ENCODE assay signal across 23 cellular contexts in the genomic region with DNA sequence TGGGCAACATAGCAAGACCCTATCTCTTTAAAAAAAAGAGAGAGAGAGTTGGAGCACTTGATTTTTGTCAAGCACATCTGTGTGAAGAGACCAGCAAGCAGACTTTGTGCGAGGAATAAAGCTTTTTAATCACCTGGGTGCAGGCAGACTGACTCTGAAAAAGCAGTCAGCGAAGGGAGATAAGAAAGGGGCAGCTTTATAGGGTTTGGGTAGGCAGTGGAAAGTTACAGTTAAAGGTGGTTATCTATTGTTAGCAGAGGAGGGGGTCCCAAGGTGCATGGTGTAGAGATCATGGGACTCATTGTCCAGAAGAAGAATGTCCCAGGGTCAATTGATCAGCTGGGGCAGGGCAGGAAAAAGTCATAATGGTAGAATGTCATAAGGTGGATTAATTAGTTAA. TPM values are rescaled to one million over a fixed set of nuclear protein-coding genes. Genes with fewer than 3 reads are reported as not detected.
DNase-seq lines count a peak whose midpoint lies in the region; FAIRE-seq and TF ChIP-seq lines count a peak whose summit lies in the region.
"Had no signal": no experiment of that assay in that cellular context is flagged by ENCODE, and none has a peak within 500 bp of the region (broad histone marks: within the 10 kb centered on the region; RNA-seq: fewer than 3 reads in every experiment).

No MANE protein-coding gene starts in this region.

- H3K4me1 ChIP-seq in H1 (replicated peaks in 1 of 4; ENCODE audit: control insufficient read depth in 3 of 4, insufficient read depth in 4 of 4, low read length in 3 of 4) (peaks cover 0 to 12% (median 0%) of the 10 kb centered on the region in 4 experiments; a peak in 3 of 7 replicates), neuronal stem cell (ENCODE audit: control insufficient read depth in 2 of 2, insufficient read depth in 1 of 2, low read depth in 1 of 2, low read length in 2 of 2) (peaks cover 0 to 2% of the 10 kb centered on the region in 2 donors)

- H3K36me3 ChIP-seq in H1 (ENCODE audit: control insufficient read depth in 2 of 4, insufficient read depth in 4 of 4, low read length in 3 of 4): no peaks in the 10 kb centered on the region
- no peaks in the 10 kb centered on the region for H3K36me3 ChIP-seq in neuronal stem cell (replicated peaks in 1 of 2; ENCODE audit: control insufficient read depth in 2 of 2, insufficient read depth in 2 of 2, low read length in 2 of 2)
- H3K36me3 ChIP-seq: BLaER1 had no signal

- H2BK15ac ChIP-seq in H1 (ENCODE audit: low read length) (no peak overlapping the region), neuronal stem cell (ENCODE audit: low read length) (no peak overlapping the region)

- H3K4me3 ChIP-seq in H1 (ENCODE audit: extremely low read depth in 1 of 4, insufficient read depth in 2 of 4, low read depth in 3 of 4, low read length in 4 of 4) (no peak overlapping the region), neuronal stem cell (ENCODE audit: low read length in 2 of 2) (no peak overlapping the region)
- H3K4me3 ChIP-seq: BLaER1, GM12878, GM23248 had no signal

- H3K27me3 ChIP-seq in H1 (replicated peaks in 1 of 4; ENCODE audit: control insufficient read depth in 3 of 4, extremely low read depth in 1 of 4, insufficient read depth in 3 of 4, low read length in 3 of 4) (no peaks in the 10 kb centered on the region), neuronal stem cell (ENCODE audit: control insufficient read depth in 3 of 3, insufficient read depth in 3 of 3, low read depth in 1 of 3, low read length in 3 of 3) (no peaks in the 10 kb centered on the region)
- H3K27me3 ChIP-seq: BLaER1 had no signal

- 93% methylated on average over 2 of the region's 2 CpGs; no CpG with 5 or more reads in 1 of the 2 experiments for WGBS in H1 (ENCODE audit: extremely low coverage in 1 of 2, insufficient coverage in 1 of 2, insufficient read length in 1 of 2, insufficient replicate concordance in 2 of 2, low coverage in 1 of 2, low lambda C conversion rate in 2 of 2, missing lambda C conversion rate in 1 of 2), 2 experiments
- no CpG with 5 or more reads among the region's 2 CpGs for WGBS in neuronal stem cell (ENCODE audit: extremely low coverage in 2 of 2, insufficient read length in 2 of 2, insufficient replicate concordance in 1 of 2), 2 donors

- H3K4ac ChIP-seq in H1 (replicated peaks; ENCODE audit: insufficient read length, low read depth, low read length) (no peak overlapping the region), neuronal stem cell (ENCODE audit: low read length) (no peak overlapping the region)

- H4K8ac ChIP-seq in H1 (ENCODE audit: extremely low read depth, insufficient read depth, low read length): no peak overlapping the region
- H4K8ac ChIP-seq in neuronal stem cell (ENCODE audit: low read depth, low read length): no peak overlapping the region

- H3K79me2 ChIP-seq in H1 (ENCODE audit: control insufficient read depth in 1 of 2, insufficient read depth in 2 of 2, low read length in 2 of 2): no peaks in the 10 kb centered on the region

- H2AFZ ChIP-seq in H1 (ENCODE audit: low read length) (no peak overlapping the region), neuronal stem cell (ENCODE audit: low read length) (peak overlapping the region; percentile 71)
- H2AFZ ChIP-seq: GM23248 had no signal

- no peak overlapping the region for H2BK5ac ChIP-seq in H1 (ENCODE audit: low read depth, low read length)
- no peak overlapping the region for H2BK5ac ChIP-seq in neuronal stem cell (ENCODE audit: low read length)

- H3K36me3 Mint-ChIP-seq in activated naive CD4-positive, alpha-beta T cell treated with anti-CD3 and anti-CD28 coated beads, Interleukin-2, amount 50 U/mL, for 24 hours: peaks cover 6% of the 10 kb centered on the region
- H3K36me3 Mint-ChIP-seq in activated naive CD4-positive, alpha-beta T cell treated with anti-CD3 and anti-CD28 coated beads, Interleukin-2, amount 10 ng/mL, durations not matched to agents 7 days and 5 days: no peaks in the 10 kb centered on the region
- H3K36me3 Mint-ChIP-seq: CD4-positive, CD25-positive, alpha-beta regulatory T cell had no signal

- no peak for TF ChIP-seq EP300 in H1 (IDR thresholded peaks at IDR 0.05; ENCODE audit: borderline replicate concordance in 1 of 2, low read depth in 2 of 2, low read length in 2 of 2)

- CTCF ChIA-PET in activated naive CD4-positive, alpha-beta T cell treated with anti-CD3 and anti-CD28 coated beads, Interleukin-2, amount 10 ng/mL, durations not matched to agents 7 days and 5 days (lab: Charles Lee): interaction anchor here (0.6 to 1.5 kb wide), 2 partner anchors 22 to 55 kb away, joined by 3 read pairs; no protein-coding TSS in a partner anchor
- CTCF ChIA-PET in H1 (lab: Charles Lee; ENCODE audit: partially characterized antibody): interaction anchor here (0.9 to 32.5 kb wide), 6 partner anchors 9 to 202 kb away, joined by 3 to 537 read pairs (median 3); a partner anchor contains a TSS

- H3K27me3 Mint-ChIP-seq in activated naive CD4-positive, alpha-beta T cell treated with anti-CD3 and anti-CD28 coated beads, Interleukin-2, amount 50 U/mL, for 24 hours: no peaks in the 10 kb centered on the region
- H3K27me3 Mint-ChIP-seq in activated naive CD4-positive, alpha-beta T cell treated with anti-CD3 and anti-CD28 coated beads, Interleukin-2, amount 10 ng/mL, durations not matched to agents 7 days and 5 days: peaks cover 10% of the 10 kb centered on the region

- H3K27ac ChIP-seq in H1 (ENCODE audit: low read depth, low read length) (no peak overlapping the region), neuronal stem cell (replicated peaks; ENCODE audit: low read length) (no peak overlapping the region)
- H3K27ac ChIP-seq: BLaER1, GM23248, HL-60 had no signal

- TF ChIP-seq RAD21 in H1 (IDR thresholded peaks at IDR 0.05 in 1 of 2, conservative IDR thresholded peaks at IDR 0.05 in 1 of 2; ENCODE audit: low read depth in 2 of 2, low read length in 2 of 2): no peak

- no peak for TF ChIP-seq POLR2A in H1 (IDR thresholded peaks at IDR 0.05; ENCODE audit: control extremely low read depth in 1 of 2, low read depth in 2 of 2, low read length in 2 of 2)

- DNase-seq in activated naive CD4-positive, alpha-beta T cell treated with anti-CD3 and anti-CD28 coated beads, Interleukin-2, amount 10 ng/mL, durations not matched to agents 7 days and 5 days: no peak
- DNase-seq in H1 (ENCODE audit: low read depth in 1 of 2, low spot score in 2 of 2) (no peak), neuronal stem cell (ENCODE audit: low spot score) (no peak), NCI-H524 treated with DMSO at 0.1 percent for 48 hours (lab: John Stamatoyannopoulos, UW) (no peak), NCI-H2196 treated with DMSO at 0.1 percent for 48 hours (lab: John Stamatoyannopoulos, UW; ENCODE audit: unreplicated experiment) (no peak), C1 segment of cervical spinal cord (lab: John Stamatoyannopoulos, UW) (no peak)
- DNase-seq: 8988T; CD4-positive, CD25-positive, alpha-beta regulatory T cell; CD8-positive, alpha-beta memory T cell; COR-L47; DMS 273 treated with DMSO at 0.1 percent for 48 hours; DMS53; DND-41; EL; GM23248; HCEC 1CT had no signal

- H3K79me1 ChIP-seq in H1 (ENCODE audit: low read depth, low read length): no peaks in the 10 kb centered on the region
- H3K79me1 ChIP-seq in neuronal stem cell (ENCODE audit: low read depth, low read length): no peaks in the 10 kb centered on the region

- H3K27ac Mint-ChIP-seq in activated naive CD4-positive, alpha-beta T cell treated with anti-CD3 and anti-CD28 coated beads, Interleukin-2, amount 50 U/mL, for 24 hours: peak overlapping the region; percentile 38
- H3K27ac Mint-ChIP-seq in activated naive CD4-positive, alpha-beta T cell treated with anti-CD3 and anti-CD28 coated beads, Interleukin-2, amount 10 ng/mL, durations not matched to agents 7 days and 5 days: no peak overlapping the region

- H3K4me2 ChIP-seq in H1 (ENCODE audit: insufficient read depth in 1 of 2, low read depth in 2 of 2, low read length in 2 of 2): no peak overlapping the region
- H3K4me2 ChIP-seq in neuronal stem cell (ENCODE audit: insufficient read depth, low read length, poor library complexity, severe bottlenecking): no peak overlapping the region
- H3K4me2 ChIP-seq: BLaER1 had no signal

- H3K56ac ChIP-seq in H1 (replicated peaks; ENCODE audit: insufficient read length, low read depth, low read length): no peak overlapping the region

- H3K18ac ChIP-seq in H1 (ENCODE audit: extremely low read depth, low read length) (no peak overlapping the region; the same call in none of the 2 replicates), neuronal stem cell (ENCODE audit: low read length) (no peak overlapping the region)

- peaks cover 4 to 6% of the 10 kb centered on the region in 2 experiments; a peak in 3 of 4 replicates for H3K9me3 ChIP-seq in H1 (ENCODE audit: insufficient read depth in 2 of 2, low read depth in 1 of 2, low read length in 1 of 2)
- peaks cover 2 to 3% of the 10 kb centered on the region in 2 donors for H3K9me3 ChIP-seq in neuronal stem cell (replicated peaks in 1 of 2; ENCODE audit: control insufficient read depth in 2 of 2, insufficient read depth in 1 of 2, low read depth in 1 of 2, low read length in 2 of 2)

- H4K20me1 ChIP-seq in H1 (replicated peaks in 1 of 2; ENCODE audit: control insufficient read depth in 1 of 2, insufficient read depth in 2 of 2, low read length in 2 of 2): no peaks in the 10 kb centered on the region
- H4K20me1 ChIP-seq: BLaER1 had no signal

- TF ChIP-seq CTCF in H1 (IDR thresholded peaks at IDR 0.05; ENCODE audit: control extremely low read depth in 1 of 3, insufficient read depth in 1 of 3, low read depth in 1 of 3, low read length in 3 of 3): no peak

- H3K23me2 ChIP-seq in H1 (ENCODE audit: low read depth, low read length): no peaks in the 10 kb centered on the region

- FAIRE-seq in H1 (lab: Jason Lieb, UNC): no peak
- FAIRE-seq: GM12878, GM19239, H54 had no signal

- H2BK20ac ChIP-seq in H1 (ENCODE audit: low read length): no peak overlapping the region; the same call in 1 of the 2 replicates

- H2BK12ac ChIP-seq in H1 (ENCODE audit: low read depth, low read length): no peak overlapping the region
- H2BK12ac ChIP-seq in neuronal stem cell (ENCODE audit: low read length): no peak overlapping the region

- H4K91ac ChIP-seq in H1 (replicated peaks; ENCODE audit: insufficient read length, low read length): no peak overlapping the region
- no peak overlapping the region for H4K91ac ChIP-seq in neuronal stem cell (ENCODE audit: low read depth, low read length, poor library complexity)

- H3K9ac ChIP-seq in H1 (replicated peaks in 1 of 4; ENCODE audit: extremely low read depth in 1 of 4, low read depth in 3 of 4, low read length in 3 of 4) (no peak overlapping the region), neuronal stem cell (ENCODE audit: low read depth, low read length, poor library complexity) (no peak overlapping the region)
- H3K9ac ChIP-seq: BLaER1, GM23248 had no signal

- H3K14ac ChIP-seq in H1 (ENCODE audit: insufficient read length) (no peak overlapping the region), neuronal stem cell (ENCODE audit: low read length) (no peak overlapping the region)

- POLR2A ChIA-PET in H1 (lab: Charles Lee; ENCODE audit: partially characterized antibody): interaction anchor here (1.1 to 1.9 kb wide), 8 partner anchors 10 to 35 kb away, joined by 3 to 9 read pairs (median 6); a partner anchor contains a TSS

- H3K4me3 Mint-ChIP-seq in activated naive CD4-positive, alpha-beta T cell treated with anti-CD3 and anti-CD28 coated beads, Interleukin-2, amount 50 U/mL, for 24 hours: no peak overlapping the region
- no peak overlapping the region for H3K4me3 Mint-ChIP-seq in activated naive CD4-positive, alpha-beta T cell treated with anti-CD3 and anti-CD28 coated beads, Interleukin-2, amount 10 ng/mL, durations not matched to agents 7 days and 5 days
- H3K4me3 Mint-ChIP-seq: CD8-positive, alpha-beta memory T cell had no signal

- no peak overlapping the region for H4K5ac ChIP-seq in H1 (ENCODE audit: insufficient read length, low read depth, low read length)

- H3K23ac ChIP-seq in H1 (ENCODE audit: insufficient read length): no peak overlapping the region
- no peak overlapping the region for H3K23ac ChIP-seq in neuronal stem cell (ENCODE audit: low read depth, low read length, poor library complexity)

- no peak overlapping the region for H2BK120ac ChIP-seq in H1 (replicated peaks; ENCODE audit: low read depth, low read length)
- no peak overlapping the region for H2BK120ac ChIP-seq in neuronal stem cell (ENCODE audit: low read depth, low read length)

- peaks cover 6% of the 10 kb centered on the region for H3K9me3 Mint-ChIP-seq in activated naive CD4-positive, alpha-beta T cell treated with anti-CD3 and anti-CD28 coated beads, Interleukin-2, amount 50 U/mL, for 24 hours
- peaks cover 16% of the 10 kb centered on the region for H3K9me3 Mint-ChIP-seq in activated naive CD4-positive, alpha-beta T cell treated with anti-CD3 and anti-CD28 coated beads, Interleukin-2, amount 10 ng/mL, durations not matched to agents 7 days and 5 days

- peaks cover 4% of the 10 kb centered on the region for H3K4me1 Mint-ChIP-seq in activated naive CD4-positive, alpha-beta T cell treated with anti-CD3 and anti-CD28 coated beads, Interleukin-2, amount 50 U/mL, for 24 hours
- H3K4me1 Mint-ChIP-seq in activated naive CD4-positive, alpha-beta T cell treated with anti-CD3 and anti-CD28 coated beads, Interleukin-2, amount 10 ng/mL, durations not matched to agents 7 days and 5 days: peaks cover 11% of the 10 kb centered on the region

- peak overlapping the region; percentile 39; the same call in 1 of the 2 replicates for H2AK5ac ChIP-seq in H1 (ENCODE audit: low read depth, low read length)
- no peak overlapping the region for H2AK5ac ChIP-seq in neuronal stem cell (ENCODE audit: low read depth, low read length)

RNA-seq across cellular contexts. Expression of a gene that starts 34.4 kb away (rescaled TPM):
- total RNA-seq in H1 (2021; fragmentation: NEBNext Ultra II Directional; extraction: Animal tissue kit (Norgen Biotek cat#: 25700)): 1,442 and 1,478 TPM in 2 replicates
- polyA plus RNA-seq in H1 (2011; rRNA removed): 61.2 and 61.5 TPM in 2 replicates
- polyA plus RNA-seq in H1 (2011; cell fraction: cytosol; rRNA removed): 262 TPM
- polyA plus RNA-seq in H1 (2011; cell fraction: nucleus; rRNA removed): 125 TPM
- polyA plus RNA-seq in H1 (2012, experiment 1 of 2): 864 to 1,058 TPM (median 903 TPM) in 4 replicates
- polyA plus RNA-seq in H1 (2012, experiment 2 of 2): 81.1 TPM
- polyA plus RNA-seq in H1 (2013, experiment 1 of 2): 607 TPM
- 625 TPM for polyA plus RNA-seq in H1 (2013, experiment 2 of 2)
- 73.2 and 117 TPM in 2 replicates for polyA minus RNA-seq in H1 (2011; rRNA and poly(A)+ RNA removed)
- 146 TPM for polyA minus RNA-seq in H1 (2011; cell fraction: cytosol; rRNA and poly(A)+ RNA removed)
- polyA minus RNA-seq in H1 (2011; cell fraction: nucleus; rRNA and poly(A)+ RNA removed): 137 TPM
- 370 TPM for polyA plus RNA-seq in neuronal stem cell (2013, experiment 1 of 2)
- 367 TPM for polyA plus RNA-seq in neuronal stem cell (2013, experiment 2 of 2)

RNA-seq across cellular contexts. Expression of a gene that starts 34.4 kb away (rescaled TPM):
- 72.5 and 73.1 TPM in 2 replicates for total RNA-seq in H1 (2021; fragmentation: NEBNext Ultra II Directional; extraction: Animal tissue kit (Norgen Biotek cat#: 25700))
- polyA plus RNA-seq in H1 (2011; rRNA removed): 26.4 and 27.7 TPM in 2 replicates
- polyA plus RNA-seq in H1 (2011; cell fraction: cytosol; rRNA removed): 15.1 TPM
- 33.9 TPM for polyA plus RNA-seq in H1 (2011; cell fraction: nucleus; rRNA removed)
- 54.0 to 78.2 TPM (median 68.9 TPM) in 4 replicates for polyA plus RNA-seq in H1 (2012, experiment 1 of 2)
- 70.7 TPM for polyA plus RNA-seq in H1 (2012, experiment 2 of 2)
- 150 TPM for polyA plus RNA-seq in H1 (2013, experiment 1 of 2)
- 144 TPM for polyA plus RNA-seq in H1 (2013, experiment 2 of 2)
- polyA minus RNA-seq in H1 (2011; rRNA and poly(A)+ RNA removed): 19.3 and 21.6 TPM in 2 replicates
- polyA minus RNA-seq in H1 (2011; cell fraction: cytosol; rRNA and poly(A)+ RNA removed): 41.2 TPM
- polyA minus RNA-seq in H1 (2011; cell fraction: nucleus; rRNA and poly(A)+ RNA removed): 19.9 TPM
- polyA plus RNA-seq in neuronal stem cell (2013, experiment 1 of 2): 1.0 TPM
- polyA plus RNA-seq in neuronal stem cell (2013, experiment 2 of 2): 0.84 TPM
- total RNA-seq: A673; CD4-positive, CD25-positive, alpha-beta regulatory T cell; GM23248 had no signal
- polyA plus RNA-seq: CD4-positive, CD25-positive, alpha-beta regulatory T cell; GM23248 had no signal
